ENCODE assay signal across 14 cellular contexts in genomic region chr7:47535704-47536628, GRCh38. TPM values are rescaled to one million over a fixed set of nuclear protein-coding genes. Genes with fewer than 3 reads are reported as not detected.
DNase-seq lines count a peak whose midpoint lies in the region; ATAC-seq and TF ChIP-seq lines count a peak whose summit lies in the region.
"Had no signal": no experiment of that assay in that cellular context is flagged by ENCODE, and none has a peak within 500 bp of the region (broad histone marks: within the 10 kb centered on the region; RNA-seq: fewer than 3 reads in every experiment).

No MANE protein-coding gene starts in this region.

- H3K4me1 ChIP-seq in GM23338 (ENCODE audit: insufficient read depth), result peaks cover 41% of the 10 kb centered on the region
- peaks cover 25% of the 10 kb centered on the region for H3K4me1 ChIP-seq in iPS-20b (ENCODE audit: insufficient read depth, low read length)

- H3K4me3 ChIP-seq in GM23338, result peak overlapping the region; percentile 63
- H3K4me3 ChIP-seq in iPS-20b (ENCODE audit: low read length), result peak overlapping the region; percentile 70
- H3K4me3 ChIP-seq in retinal pigment epithelial cell (ENCODE audit: low read length), result peak overlapping the region; percentile 80
- H3K4me3 ChIP-seq: MG63 had no signal

- H3K9ac ChIP-seq in iPS-20b (ENCODE audit: low read depth, low read length), result peak overlapping the region; percentile 40; the same call in 1 of the 2 replicates

- H3K79me2 ChIP-seq in GM23338 (replicated peaks; ENCODE audit: insufficient read depth), result peaks cover 43% of the 10 kb centered on the region

- peaks cover 56% of the 10 kb centered on the region for H3K4me1 Mint-ChIP-seq in GM23338
- peaks cover 25% of the 10 kb centered on the region for H3K4me1 Mint-ChIP-seq in activated B cell treated with CpG ODN at 0.5 μM for 24 hours
- H3K4me1 Mint-ChIP-seq: CD4-positive, CD25-positive, alpha-beta regulatory T cell had no signal

- TF ChIP-seq CTCF in GM23338 (conservative IDR thresholded peaks at IDR 0.05; ENCODE audit: low read depth in 2 of 2) (no peak), activated B cell treated with CpG ODN at 0.5 μM for 24 hours (IDR thresholded peaks at IDR 0.05) (no peak), retinal pigment epithelial cell (conservative IDR thresholded peaks at IDR 0.05; ENCODE audit: low read depth, low read length) (no peak)

- peaks cover 5% of the 10 kb centered on the region; the same call in 1 of the 2 replicates for H3K9me3 ChIP-seq in iPS-20b (ENCODE audit: insufficient read depth, low read depth, low read length)
- H3K9me3 ChIP-seq: MG63, neutrophil had no signal

- peaks cover 17% of the 10 kb centered on the region for H4K20me1 ChIP-seq in GM23338 (replicated peaks; ENCODE audit: insufficient read depth)

- H3K27ac Mint-ChIP-seq in GM23338, result no peak overlapping the region
- no peak overlapping the region for H3K27ac Mint-ChIP-seq in activated B cell treated with CpG ODN at 0.5 μM for 24 hours
- H3K27ac Mint-ChIP-seq: activated T-helper 1 cell treated with anti-CD3 and anti-CD28 coated beads, Interleukin-12 subunit alpha, Interleukin-12 subunit beta, Interleukin-2, Interleukin-4 antibody, amounts not matched to agents 30 ng/mL and 10 ng/mL and 1 ng/mL, durations not matched to agents 14 hours and 24 hours and 36 hours; CD4-positive, CD25-positive, alpha-beta regulatory T cell; dendritic cell treated with granulocyte-macrophage colony-stimulating factor and Interleukin-4, amounts not matched to agents 40 ng/mL and 50 ng/mL, for 4 days had no signal

- peak; percentile 49 for DNase-seq in GM23338 (ENCODE audit: low spot score)
- no peak for DNase-seq in activated B cell treated with CpG ODN at 0.5 μM for 24 hours
- no peak for DNase-seq in retinal pigment epithelial cell (ENCODE audit: low read depth)
- no peak for DNase-seq in NCI-H2029 treated with DMSO at 0.1 percent for 48 hours (lab: John Stamatoyannopoulos, UW)
- no peak for DNase-seq in KG1 (lab: John Stamatoyannopoulos, UW)
- DNase-seq: CD4-positive, CD25-positive, alpha-beta regulatory T cell; hippocampal formation; MG63 had no signal

- H3K27ac ChIP-seq in GM23338 (ENCODE audit: low read depth), result peak overlapping the region; percentile 33; the same call in 1 of the 2 replicates
- H3K27ac ChIP-seq in iPS-20b (ENCODE audit: low read length), result no peak overlapping the region
- H3K27ac ChIP-seq: neutrophil had no signal

- peak overlapping the region; percentile 87 for H3K4me2 ChIP-seq in GM23338

- peaks cover 10% of the 10 kb centered on the region for H3K36me3 Mint-ChIP-seq in GM23338 (ENCODE audit: low read depth)
- peaks cover 8% of the 10 kb centered on the region for H3K36me3 Mint-ChIP-seq in activated B cell treated with CpG ODN at 0.5 μM for 24 hours (ENCODE audit: low read depth)
- H3K36me3 Mint-ChIP-seq: CD4-positive, CD25-positive, alpha-beta regulatory T cell had no signal

- intact Hi-C loops in activated B cell treated with CpG ODN at 0.5 μM for 24 hours (cut with micrococcal nuclease), result no loop called here

- no peaks in the 10 kb centered on the region for H3K9me2 ChIP-seq in GM23338 (ENCODE audit: insufficient read depth)

- peak overlapping the region; percentile 83 for H3K4me3 Mint-ChIP-seq in GM23338
- peak overlapping the region; percentile 67 for H3K4me3 Mint-ChIP-seq in activated B cell treated with CpG ODN at 0.5 μM for 24 hours
- H3K4me3 Mint-ChIP-seq: activated T-helper 1 cell treated with anti-CD3 and anti-CD28 coated beads, Interleukin-12 subunit alpha, Interleukin-12 subunit beta, Interleukin-2, Interleukin-4 antibody, amounts not matched to agents 30 ng/mL and 10 ng/mL and 1 ng/mL, durations not matched to agents 14 hours and 24 hours and 36 hours; CD4-positive, CD25-positive, alpha-beta regulatory T cell had no signal

- peaks cover 23% of the 10 kb centered on the region for H3K27me3 Mint-ChIP-seq in GM23338 (ENCODE audit: insufficient read depth, low read depth, poor library complexity)
- peaks cover 5% of the 10 kb centered on the region for H3K27me3 Mint-ChIP-seq in activated B cell treated with CpG ODN at 0.5 μM for 24 hours

- H2AFZ ChIP-seq in GM23338, result peak overlapping the region; percentile 60; the same call in 1 of the 2 replicates

- H3F3A ChIP-seq in GM23338 (replicated peaks; ENCODE audit: low read depth), result peaks cover 5% of the 10 kb centered on the region; the same call in 1 of the 2 replicates

- peaks cover 8% of the 10 kb centered on the region for H3K9me3 Mint-ChIP-seq in GM23338
- no peaks in the 10 kb centered on the region for H3K9me3 Mint-ChIP-seq in activated B cell treated with CpG ODN at 0.5 μM for 24 hours
- H3K9me3 Mint-ChIP-seq: activated T-helper 1 cell treated with anti-CD3 and anti-CD28 coated beads, Interleukin-12 subunit alpha, Interleukin-12 subunit beta, Interleukin-2, Interleukin-4 antibody, amounts not matched to agents 30 ng/mL and 10 ng/mL and 1 ng/mL, durations not matched to agents 14 hours and 24 hours and 36 hours; CD4-positive, CD25-positive, alpha-beta regulatory T cell; dendritic cell treated with granulocyte-macrophage colony-stimulating factor and Interleukin-4, amounts not matched to agents 40 ng/mL and 50 ng/mL, for 4 days had no signal

- CTCF ChIA-PET in activated B cell treated with CpG ODN at 0.5 μM for 24 hours (lab: Charles Lee), result interaction anchor here (0.7 to 1.0 kb wide), 2 partner anchors 39 to 283 kb away, joined by 3 read pairs; no protein-coding TSS in a partner anchor

- POLR2A ChIA-PET in activated B cell treated with CpG ODN at 0.5 μM for 24 hours (lab: Charles Lee), result no interaction called here

- H3K36me3 ChIP-seq in GM23338 (ENCODE audit: insufficient read depth) (no peaks in the 10 kb centered on the region), iPS-20b (ENCODE audit: insufficient read depth, low read depth, low read length) (no peaks in the 10 kb centered on the region)
- H3K36me3 ChIP-seq: neutrophil had no signal

- H3K27me3 ChIP-seq in GM23338 (ENCODE audit: insufficient read depth) (peaks cover 28% of the 10 kb centered on the region), iPS-20b (ENCODE audit: insufficient read depth, low read length) (peaks cover 48% of the 10 kb centered on the region)
- H3K27me3 ChIP-seq: MG63 had no signal

- peak; percentile 64 for ATAC-seq in GM23338
- no peak for ATAC-seq in activated B cell treated with CpG ODN at 0.5 μM for 24 hours (ENCODE audit: low read depth)
- no peak for ATAC-seq in HG02588 (IDR thresholded peaks at IDR 0.05; ENCODE audit: unreplicated experiment)
- no peak for ATAC-seq in esophagus mucosa

TF ChIP-seq in GM23338, 12 proteins besides CTCF, POLR2A, EP300 and RAD21:
- TF ChIP-seq STAT1 (IDR thresholded peaks at IDR 0.05; ENCODE audit: unreplicated experiment), result no peak
- peak; percentile 6 for TF ChIP-seq EZH2 (IDR thresholded peaks at IDR 0.05; ENCODE audit: low read depth, unreplicated experiment)

RNA-seq across cellular contexts. Expression of gene TNS3, which starts 45.9 kb away (rescaled TPM):
- 20.6 and 28.7 TPM in 2 replicates for total RNA-seq in GM23338 (2014; rRNA removed; shearing (Covaris generic))
- 6.2 TPM in 2 replicates for polyA plus RNA-seq in GM23338 (2016; fragmentation: Nextera tagmentation; extraction: Ambion mirVana)
- total RNA-seq in activated B cell treated with CpG ODN at 0.5 μM for 24 hours (29.4 and 30.3 TPM in 2 replicates), esophagus mucosa (4.6 TPM)
- polyA plus RNA-seq: CD4-positive, CD25-positive, alpha-beta regulatory T cell had no signal
